In genomic region chr22:33832558-33833151, GRCh38 we compare ENCODE assay signal across 25 cellular contexts.
DNase-seq lines count a peak whose midpoint lies in the region; ATAC-seq, FAIRE-seq and TF ChIP-seq lines count a peak whose summit lies in the region.
"Had no signal": no experiment of that assay in that cellular context is flagged by ENCODE, and none has a peak within 500 bp of the region (broad histone marks: within the 10 kb centered on the region; RNA-seq: fewer than 3 reads in every experiment).

No MANE protein-coding gene starts in this region.

- FAIRE-seq in D721Med (lab: Jason Lieb, UNC), result no peak
- FAIRE-seq: frontal cortex, TTC549 had no signal

- peak; percentile 71 for DNase-seq in NCI-H1694 treated with DMSO at 0.1 percent for 48 hours (lab: John Stamatoyannopoulos, UW)
- no peak for DNase-seq in NCI-H1694 (lab: John Stamatoyannopoulos, UW)
- peak; percentile 17 for DNase-seq in cerebellum (ENCODE audit: low spot score)
- peak; percentile 50 for DNase-seq in left ventricle myocardium inferior
- DNase-seq in sigmoid colon, result peak; percentile 76
- DNase-seq in activated CD8-positive, alpha-beta memory T cell treated with anti-CD3 and anti-CD28 coated beads, Interleukin-2, amount 10 ng/mL, durations not matched to agents 7 days and 5 days, result no peak
- no peak for DNase-seq in D721Med (ENCODE audit: insufficient read length, low spot score)
- DNase-seq in activated effector memory CD4-positive, alpha-beta T cell treated with anti-CD3 and anti-CD28 coated beads, Interleukin-2, amount 50 U/mL, for 16 hours, result no peak
- DNase-seq: 8988T; activated CD4-positive, alpha-beta memory T cell treated with anti-CD3 and anti-CD28 coated beads for 36 hours; CD4-positive, alpha-beta memory T cell; colonic mucosa; effector memory CD4-positive, alpha-beta T cell; GF-D8; H7; islet precursor cell; lower lobe of right lung; NCI-H1092; NCI-H2029 treated with DMSO at 0.1 percent for 48 hours; NCI-H446; stimulated activated CD8-positive, alpha-beta memory T cell treated with anti-CD3 and anti-CD28 coated beads, Interleukin-4, amount 100 ng/mL, for 48 hours had no signal

- ATAC-seq in activated CD8-positive, alpha-beta memory T cell treated with anti-CD3 and anti-CD28 coated beads, Interleukin-2, amount 10 ng/mL, durations not matched to agents 7 days and 5 days, result no peak
- ATAC-seq: activated CD4-positive, CD25-positive, alpha-beta regulatory T cell treated with anti-CD3 and anti-CD28 coated beads, Interleukin-2, amount 50 U/mL, for 24 hours; lower lobe of right lung had no signal

- no peak overlapping the region for H3K4me3 Mint-ChIP-seq in activated CD8-positive, alpha-beta memory T cell treated with anti-CD3 and anti-CD28 coated beads, Interleukin-2, amount 10 ng/mL, durations not matched to agents 7 days and 5 days
- H3K4me3 Mint-ChIP-seq: activated CD4-positive, alpha-beta memory T cell treated with anti-CD3 and anti-CD28 coated beads for 36 hours; CD4-positive, alpha-beta memory T cell had no signal

- no peak for TF ChIP-seq POLR2A in sigmoid colon (IDR thresholded peaks at IDR 0.05)

- peak overlapping the region; percentile 74 for H3K27ac ChIP-seq in left ventricle myocardium inferior (replicated peaks)
- H3K27ac ChIP-seq in sigmoid colon, result peak overlapping the region in 3 of 4 donors; percentile 7 to 44 (median 27)
- H3K27ac ChIP-seq: colonic mucosa, lower lobe of right lung had no signal

- no peaks in the 10 kb centered on the region for H3K9me3 ChIP-seq in left ventricle myocardium inferior (replicated peaks)
- H3K9me3 ChIP-seq in sigmoid colon, result no peaks in the 10 kb centered on the region
- H3K9me3 ChIP-seq: colonic mucosa, lower lobe of right lung had no signal

- no peaks in the 10 kb centered on the region for H3K36me3 Mint-ChIP-seq in activated CD8-positive, alpha-beta memory T cell treated with anti-CD3 and anti-CD28 coated beads, Interleukin-2, amount 10 ng/mL, durations not matched to agents 7 days and 5 days
- H3K36me3 Mint-ChIP-seq: activated CD4-positive, alpha-beta memory T cell treated with anti-CD3 and anti-CD28 coated beads for 36 hours; CD4-positive, alpha-beta memory T cell had no signal

- no peaks in the 10 kb centered on the region for H3K4me1 Mint-ChIP-seq in activated CD8-positive, alpha-beta memory T cell treated with anti-CD3 and anti-CD28 coated beads, Interleukin-2, amount 10 ng/mL, durations not matched to agents 7 days and 5 days
- H3K4me1 Mint-ChIP-seq: CD4-positive, alpha-beta memory T cell had no signal

- no peak overlapping the region for H3K27ac Mint-ChIP-seq in activated CD8-positive, alpha-beta memory T cell treated with anti-CD3 and anti-CD28 coated beads, Interleukin-2, amount 10 ng/mL, durations not matched to agents 7 days and 5 days
- H3K27ac Mint-ChIP-seq: activated CD4-positive, alpha-beta memory T cell treated with anti-CD3 and anti-CD28 coated beads for 36 hours; activated T-helper 2 cell treated with anti-CD3 and anti-CD28 coated beads, Interferon-gamma antibody, Interleukin-2, Interleukin-4, amounts not matched to agents 10 μg/mL and 5 μg/mL and 100 μg/mL, durations not matched to agents 14 hours and 24 hours and 36 hours; CD4-positive, alpha-beta memory T cell had no signal

- H3K27me3 Mint-ChIP-seq in activated CD8-positive, alpha-beta memory T cell treated with anti-CD3 and anti-CD28 coated beads, Interleukin-2, amount 10 ng/mL, durations not matched to agents 7 days and 5 days, result no peaks in the 10 kb centered on the region
- H3K27me3 Mint-ChIP-seq: activated CD4-positive, alpha-beta memory T cell treated with anti-CD3 and anti-CD28 coated beads for 36 hours; CD4-positive, alpha-beta memory T cell had no signal

- H3K4me3 ChIP-seq in left ventricle myocardium inferior (no peak overlapping the region), sigmoid colon (no peak overlapping the region)
- H3K4me3 ChIP-seq: colonic mucosa, lower lobe of right lung had no signal

- CTCF ChIA-PET in activated CD8-positive, alpha-beta memory T cell treated with anti-CD3 and anti-CD28 coated beads, Interleukin-2, amount 10 ng/mL, durations not matched to agents 7 days and 5 days (lab: Charles Lee), result no interaction called here

- no peak for TF ChIP-seq CTCF in left ventricle myocardium inferior (IDR thresholded peaks at IDR 0.05; ENCODE audit: borderline replicate concordance)
- TF ChIP-seq CTCF in sigmoid colon (IDR thresholded peaks at IDR 0.05), result no peak
- no peak for TF ChIP-seq CTCF in D721Med (IDR thresholded peaks at IDR 0.05; ENCODE audit: insufficient read depth, missing control alignments)

- H3K9me3 Mint-ChIP-seq in activated CD8-positive, alpha-beta memory T cell treated with anti-CD3 and anti-CD28 coated beads, Interleukin-2, amount 10 ng/mL, durations not matched to agents 7 days and 5 days (ENCODE audit: low read depth), result peaks cover 3% of the 10 kb centered on the region
- H3K9me3 Mint-ChIP-seq: activated CD4-positive, alpha-beta memory T cell treated with anti-CD3 and anti-CD28 coated beads for 36 hours had no signal

- intact Hi-C loops in left ventricle myocardium inferior (cut with micrococcal nuclease) (no loop called here), sigmoid colon (cut with DNase I) (no loop called here)

- TF ChIP-seq EP300 in sigmoid colon (IDR thresholded peaks at IDR 0.05), result no peak

- H3K36me3 ChIP-seq in left ventricle myocardium inferior, result no peaks in the 10 kb centered on the region
- no peaks in the 10 kb centered on the region for H3K36me3 ChIP-seq in sigmoid colon
- H3K36me3 ChIP-seq: colonic mucosa, lower lobe of right lung had no signal

- H3K27me3 ChIP-seq in left ventricle myocardium inferior (ENCODE audit: low read depth) (no peaks in the 10 kb centered on the region), sigmoid colon (no peaks in the 10 kb centered on the region)
- H3K27me3 ChIP-seq: colonic mucosa had no signal

- 62 to 64% methylated on average over 7 of the region's 7 CpGs for WGBS in sigmoid colon, 2 donors

- H3K4me1 ChIP-seq in left ventricle myocardium inferior (peaks cover 84% of the 10 kb centered on the region), sigmoid colon (peaks cover 0 to 80% (median 44%) of the 10 kb centered on the region in 4 donors)
- H3K4me1 ChIP-seq: lower lobe of right lung had no signal

Comparison
In these comparisons a context has a peak if more than half of its experiments do, and no peak if none do; other contexts are left out.
1. DNase-seq: peak in NCI-H1694 treated with DMSO at 0.1 percent for 48 hours (single experiment), cerebellum (single experiment), left ventricle myocardium inferior (single experiment) and sigmoid colon (single experiment); none in NCI-H1694 (single experiment), activated CD8-positive, alpha-beta memory T cell treated with anti-CD3 and anti-CD28 coated beads, Interleukin-2, amount 10 ng/mL, durations not matched to agents 7 days and 5 days (single experiment), D721Med (single experiment) and activated effector memory CD4-positive, alpha-beta T cell treated with anti-CD3 and anti-CD28 coated beads, Interleukin-2, amount 50 U/mL, for 16 hours (single experiment).